ENCODE assay signal across 9 cellular contexts in the genomic region with DNA sequence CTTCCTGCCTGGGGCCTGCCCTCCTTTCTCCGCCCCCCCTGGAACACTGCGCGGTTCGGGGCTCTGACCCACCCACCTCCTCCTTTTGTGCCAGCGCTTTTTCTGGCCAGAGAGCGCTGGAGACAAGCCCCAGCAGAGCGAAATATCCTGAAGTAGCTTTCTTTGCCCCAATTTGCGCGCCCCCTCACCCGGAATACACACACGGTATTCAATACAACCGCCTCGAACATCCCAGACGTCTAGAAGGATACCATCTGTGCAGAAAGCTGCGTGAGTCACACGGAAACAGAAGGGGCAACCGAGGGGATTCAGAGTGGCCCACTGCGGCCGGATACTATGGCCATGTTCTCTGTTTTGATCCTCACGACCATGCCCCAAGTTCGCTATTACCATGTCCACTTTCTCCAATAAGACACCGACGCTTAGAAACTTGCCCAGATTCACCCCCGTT. TPM values are rescaled to one million over a fixed set of nuclear protein-coding genes. Genes with fewer than 3 reads are reported as not detected.
DNase-seq lines count a peak whose midpoint lies in the region; ATAC-seq and TF ChIP-seq lines count a peak whose summit lies in the region.
"Had no signal": no experiment of that assay in that cellular context is flagged by ENCODE, and none has a peak within 500 bp of the region (broad histone marks: within the 10 kb centered on the region; RNA-seq: fewer than 3 reads in every experiment).

No MANE protein-coding gene starts in this region.

- no peaks in the 10 kb centered on the region for H3K36me3 ChIP-seq in ACC112 (ENCODE audit: insufficient read depth, low read length)
- H3K36me3 ChIP-seq in MM.1S (replicated peaks; ENCODE audit: insufficient read depth, low read length): no peaks in the 10 kb centered on the region
- no peaks in the 10 kb centered on the region for H3K36me3 ChIP-seq in esophagus (ENCODE audit: control insufficient read depth in 2 of 2, insufficient read depth in 2 of 2, low read length in 1 of 2)

- peak overlapping the region in 1 of 6 donors; percentile 76 for H3K27ac Mint-ChIP-seq in naive B cell

- peaks cover 0 to 4% (median 0%) of the 10 kb centered on the region in 7 donors for H3K9me3 Mint-ChIP-seq in naive B cell

- H3K4me3 ChIP-seq in ACC112 (ENCODE audit: low read depth, low read length): peak overlapping the region; percentile 92
- no peak overlapping the region for H3K4me3 ChIP-seq in MM.1S (ENCODE audit: low read length)
- H3K4me3 ChIP-seq in esophagus (ENCODE audit: low read depth in 1 of 2, low read length in 2 of 2): peak overlapping the region; percentile 31 to 57

- H3K27ac ChIP-seq in ACC112 (ENCODE audit: low read depth, low read length) (no peak overlapping the region), MM.1S (ENCODE audit: low read length) (no peak overlapping the region), esophagus (ENCODE audit: low read depth in 2 of 2, low read length in 1 of 2) (no peak overlapping the region)

- H2AFZ ChIP-seq in ACC112 (ENCODE audit: low read length, unreplicated experiment) (peak overlapping the region; percentile 67), MM.1S (ENCODE audit: low read length) (no peak overlapping the region)

- H3K27me3 ChIP-seq in ACC112 (ENCODE audit: insufficient read depth, low read length) (no peaks in the 10 kb centered on the region), MM.1S (replicated peaks; ENCODE audit: insufficient read depth, low read length) (no peaks in the 10 kb centered on the region), esophagus (ENCODE audit: control insufficient read depth in 1 of 2, insufficient read depth in 2 of 2, low read length in 2 of 2) (peaks cover 0 to 13% of the 10 kb centered on the region in 2 donors)

- H3K79me2 ChIP-seq in ACC112 (ENCODE audit: control insufficient read depth, insufficient read depth, low read length, unreplicated experiment) (peaks cover 43% of the 10 kb centered on the region), MM.1S (ENCODE audit: low read length) (no peaks in the 10 kb centered on the region)

- no peaks in the 10 kb centered on the region for H3K9me3 ChIP-seq in MM.1S (replicated peaks; ENCODE audit: insufficient read depth, low read length)
- no peaks in the 10 kb centered on the region for H3K9me3 ChIP-seq in esophagus (ENCODE audit: control insufficient read depth in 2 of 2, insufficient read depth in 1 of 2, low read depth in 1 of 2, low read length in 1 of 2)

- H3F3A ChIP-seq in MM.1S (ENCODE audit: insufficient read depth, low read length): no peaks in the 10 kb centered on the region

- no peak for TF ChIP-seq CTCF in MM.1S (IDR thresholded peaks at IDR 0.05; ENCODE audit: low read length)

- peak overlapping the region; percentile 82; the same call in 1 of the 2 replicates for H3K4me2 ChIP-seq in MM.1S (ENCODE audit: low read depth, low read length)

- no peaks in the 10 kb centered on the region for H3K9me2 ChIP-seq in MM.1S (replicated peaks; ENCODE audit: insufficient read depth, low read length)

- 12 to 34% methylated on average over 23 of the region's 24 CpGs for WGBS in esophagus, 2 donors

- no peak overlapping the region for H3K9ac ChIP-seq in MM.1S (ENCODE audit: low read length)

- peaks cover 21% of the 10 kb centered on the region for H3K4me1 ChIP-seq in ACC112 (ENCODE audit: control insufficient read depth, insufficient read depth, low read length, unreplicated experiment)
- no peaks in the 10 kb centered on the region for H3K4me1 ChIP-seq in MM.1S (ENCODE audit: low read length)
- H3K4me1 ChIP-seq in esophagus (ENCODE audit: control insufficient read depth in 2 of 2, insufficient read depth in 2 of 2, low read length in 1 of 2): peaks cover 0 to 5% of the 10 kb centered on the region in 2 donors

- no peaks in the 10 kb centered on the region for H4K20me1 ChIP-seq in MM.1S (ENCODE audit: insufficient read depth, low read length)

- peaks cover 11 to 59% (median 46%) of the 10 kb centered on the region in 3 donors for H3K27me3 Mint-ChIP-seq in naive B cell

- no peak for DNase-seq in MM.1S
- DNase-seq in naive B cell: no peak
- DNase-seq in NK-92 (lab: John Stamatoyannopoulos, UW; ENCODE audit: unreplicated experiment): no peak
- no peak for DNase-seq in SHP77 (lab: John Stamatoyannopoulos, UW)
- DNase-seq in dedifferentiated amniotic fluid mesenchymal stem cell (ENCODE audit: extremely low spot score): no peak
- DNase-seq: effector memory CD4-positive, alpha-beta T cell had no signal

- ATAC-seq in naive B cell (ENCODE audit: low read depth in 2 of 2) (no peak), HG03439 (IDR thresholded peaks at IDR 0.05; ENCODE audit: unreplicated experiment) (no peak)

- H3K36me3 Mint-ChIP-seq in naive B cell: no peaks in the 10 kb centered on the region

- peaks cover 0 to 15% (median 5%) of the 10 kb centered on the region in 3 donors for H3K4me1 Mint-ChIP-seq in naive B cell

- H3K4me3 Mint-ChIP-seq in naive B cell: peak overlapping the region in 6 of 8 donors; percentile 43 to 83 (median 58)

RNA-seq across cellular contexts. Expression of a gene that starts 0.3 kb away (rescaled TPM):
- polyA plus RNA-seq in esophagus: 10 to 100 TPM in 1 of 2 donors, 1 to 10 TPM in 1; 4.1 to 10.4 TPM
- polyA plus RNA-seq in naive B cell (ENCODE audit: low read depth in 6 of 6): not detected

Comparison
In these comparisons a context has a peak if more than half of its experiments do, and no peak if none do; other contexts are left out.
1. RNA of a gene that starts 0.3 kb away (polyA plus RNA-seq): 4.1 to 10.4 TPM in esophagus; not detected in naive B cell; every median in the first group is over 4 times any median in the second.